Comparison of ENCODE assay signal across 15 cellular contexts in genomic region chr7:10934292-10934691, GRCh38. TPM values are rescaled to one million over a fixed set of nuclear protein-coding genes. Genes with fewer than 3 reads are reported as not detected.
DNase-seq lines count a peak whose midpoint lies in the region; ATAC-seq and TF ChIP-seq lines count a peak whose summit lies in the region.
"Had no signal": no experiment of that assay in that cellular context is flagged by ENCODE, and none has a peak within 500 bp of the region (broad histone marks: within the 10 kb centered on the region; RNA-seq: fewer than 3 reads in every experiment).

No MANE protein-coding gene starts in this region.

- H3K4me1 ChIP-seq in gastrocnemius medialis: peaks cover 41 to 45% of the 10 kb centered on the region in 2 donors
- H3K4me1 ChIP-seq in effector memory CD4-positive, alpha-beta T cell (ENCODE audit: control insufficient read depth, insufficient read depth, low read length, poor library complexity, severe bottlenecking): peaks cover 8% of the 10 kb centered on the region

- ATAC-seq in gastrocnemius medialis (no peak), HG03095 (IDR thresholded peaks at IDR 0.05; ENCODE audit: unreplicated experiment) (no peak), GM21381 (IDR thresholded peaks at IDR 0.05; ENCODE audit: unreplicated experiment) (no peak)

- TF ChIP-seq CTCF in AG10803 (conservative IDR thresholded peaks at IDR 0.05; ENCODE audit: low read length) (no peak), fibroblast of pulmonary artery (IDR thresholded peaks at IDR 0.05; ENCODE audit: low read length, missing control alignments) (no peak), gastrocnemius medialis (IDR thresholded peaks at IDR 0.05 in 4 of 5, conservative IDR thresholded peaks at IDR 0.05 in 1 of 5) (no peak)

- H3K4me3 ChIP-seq in AG10803 (ENCODE audit: low read length) (no peak overlapping the region), fibroblast of pulmonary artery (replicated peaks; ENCODE audit: low read depth, low read length) (no peak overlapping the region), gastrocnemius medialis (no peak overlapping the region)
- no peak overlapping the region for H3K4me3 ChIP-seq in effector memory CD4-positive, alpha-beta T cell (ENCODE audit: insufficient read depth, low read depth, low read length, poor library complexity, severe bottlenecking)
- H3K4me3 ChIP-seq: neural progenitor cell had no signal

- in situ Hi-C loops in gastrocnemius medialis (cut with MboI; ENCODE audit: low sequenced_read_pairs in 4 of 4): no loop called here

- no peaks in the 10 kb centered on the region for H3K27me3 ChIP-seq in gastrocnemius medialis
- H3K27me3 ChIP-seq in effector memory CD4-positive, alpha-beta T cell (replicated peaks; ENCODE audit: control insufficient read depth, insufficient read depth, low read length, poor library complexity, severe bottlenecking): no peaks in the 10 kb centered on the region
- H3K27me3 ChIP-seq: esophagus squamous epithelium, neural progenitor cell had no signal

- H3K36me3 ChIP-seq in gastrocnemius medialis: peaks cover 0 to 40% of the 10 kb centered on the region in 2 donors
- peaks cover 31% of the 10 kb centered on the region for H3K36me3 ChIP-seq in effector memory CD4-positive, alpha-beta T cell (ENCODE audit: control insufficient read depth, insufficient read depth, low read length)

- DNase-seq in AG10803 (ENCODE audit: low read depth) (peak; percentile 75), RPMI7951 (ENCODE audit: low read depth) (peak; percentile 19), fibroblast of pulmonary artery (ENCODE audit: low read depth) (peak; percentile 84), gastrocnemius medialis (no peak), cortex of kidney (lab: John Stamatoyannopoulos, UW) (no peak)
- no peak for DNase-seq in effector memory CD4-positive, alpha-beta T cell
- DNase-seq: anterior cingulate cortex; esophagus squamous epithelium; NCI-H446; RPMI8226; stimulated activated CD4-positive, alpha-beta T cell treated with anti-CD3 and anti-CD28 coated beads, Interleukin-15, amount 100 ng/mL, for 24 hours; stimulated activated CD8-positive, alpha-beta memory T cell treated with anti-CD3 and anti-CD28 coated beads, Interleukin-4, amount 100 ng/mL, for 48 hours had no signal

- no peaks in the 10 kb centered on the region for H3K9me3 ChIP-seq in gastrocnemius medialis
- no peaks in the 10 kb centered on the region for H3K9me3 ChIP-seq in effector memory CD4-positive, alpha-beta T cell (ENCODE audit: control insufficient read depth, low read length)
- H3K9me3 ChIP-seq: esophagus squamous epithelium had no signal

- no peak for TF ChIP-seq POLR2A in gastrocnemius medialis (IDR thresholded peaks at IDR 0.05)

- intact Hi-C loops in gastrocnemius medialis (cut with DNase I; ENCODE audit: low total_unique reads): no loop called here

- H3K27ac ChIP-seq in gastrocnemius medialis: peak overlapping the region; percentile 49 to 93 (median 82)
- no peak overlapping the region for H3K27ac ChIP-seq in effector memory CD4-positive, alpha-beta T cell (ENCODE audit: insufficient read depth, low read length, poor library complexity, severe bottlenecking)

RNA-seq across cellular contexts. Expression of gene PHF14, which starts 39.4 kb away (rescaled TPM):
- 35.1 and 41.5 TPM in 2 replicates for total RNA-seq in RPMI7951 (2014; rRNA removed; shearing (Covaris generic))
- total RNA-seq in gastrocnemius medialis: 10 to 100 TPM in 2 of 4 donors, 1 to 10 TPM in 2; 8.9 to 24.7 (median 12.4) TPM

Comparison
In these comparisons a context has a peak if more than half of its experiments do, and no peak if none do; other contexts are left out.
1. DNase-seq: peak in AG10803 (single experiment), RPMI7951 (single experiment) and fibroblast of pulmonary artery (single experiment); none in gastrocnemius medialis (0 of 2), effector memory CD4-positive, alpha-beta T cell (0 of 3) and cortex of kidney (single experiment).